Comparison of ENCODE assay signal across 1 cellular context in genomic region chr5:162055095-162055494, GRCh38.
A peak's percentile ranks its signal among the peaks of the same experiment; 100 is the strongest.
TF ChIP-seq lines count a peak whose summit lies in the region.

No MANE protein-coding gene starts in this region.

TF ChIP-seq in HEK293, 187 proteins besides CTCF, POLR2A, EP300 and RAD21 (continued from another document):
- 0 out of 2 replicates have a peak, but pooled peaks have one; percentile 56 for TF ChIP-seq ZNF280D (tag by site-specific recombination; IDR thresholded peaks at IDR 0.05)
